9 cellular contexts compared by ENCODE assay signal in the genomic region with DNA sequence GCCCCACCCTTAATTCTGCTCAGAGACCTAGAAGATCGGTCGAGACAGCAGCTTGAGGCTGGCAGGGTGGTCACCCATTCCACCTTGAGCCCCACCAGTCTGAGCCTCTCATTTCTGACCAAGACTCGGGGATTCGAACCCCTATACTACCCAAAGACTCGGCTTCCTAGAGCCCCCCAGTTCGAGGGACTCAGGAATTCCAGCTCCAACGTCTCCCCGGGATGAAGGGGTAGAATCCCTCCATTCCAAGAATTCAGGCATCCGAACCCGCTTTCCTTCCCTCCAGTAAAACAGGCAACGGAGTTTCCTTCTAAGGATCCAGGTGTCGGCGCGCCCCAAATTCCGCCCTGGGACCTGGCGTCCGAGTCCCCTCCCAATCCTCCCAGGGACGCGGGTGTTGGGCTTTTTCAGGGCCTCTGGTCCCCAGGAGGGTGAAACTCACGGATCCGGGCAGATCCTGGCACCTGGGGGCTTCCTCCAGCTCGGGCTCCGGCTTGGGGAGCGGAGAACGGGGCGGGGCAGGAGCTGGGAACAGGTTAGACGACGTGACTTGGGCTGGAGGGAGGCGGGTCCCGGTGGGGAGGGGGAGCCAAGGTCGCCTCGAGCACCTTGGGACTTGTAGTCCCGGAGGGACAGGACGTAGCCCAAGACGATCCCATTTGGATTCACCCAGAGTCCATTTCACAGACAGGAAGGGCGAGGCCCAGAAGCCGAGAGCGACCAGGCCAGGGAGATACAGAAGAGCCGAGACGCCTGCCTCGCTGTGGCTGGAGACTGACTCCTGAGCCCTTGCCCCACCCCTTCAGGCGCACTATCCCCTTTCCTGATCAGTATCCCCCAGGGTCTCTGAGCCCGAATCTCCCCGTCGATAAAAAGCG. TPM values are rescaled to one million over a fixed set of nuclear protein-coding genes. Genes with fewer than 3 reads are reported as not detected.
DNase-seq lines count a peak whose midpoint lies in the region; ATAC-seq, FAIRE-seq and TF ChIP-seq lines count a peak whose summit lies in the region.
"Had no signal": no experiment of that assay in that cellular context is flagged by ENCODE, and none has a peak within 500 bp of the region (broad histone marks: within the 10 kb centered on the region; RNA-seq: fewer than 3 reads in every experiment).

A gene with protein sequence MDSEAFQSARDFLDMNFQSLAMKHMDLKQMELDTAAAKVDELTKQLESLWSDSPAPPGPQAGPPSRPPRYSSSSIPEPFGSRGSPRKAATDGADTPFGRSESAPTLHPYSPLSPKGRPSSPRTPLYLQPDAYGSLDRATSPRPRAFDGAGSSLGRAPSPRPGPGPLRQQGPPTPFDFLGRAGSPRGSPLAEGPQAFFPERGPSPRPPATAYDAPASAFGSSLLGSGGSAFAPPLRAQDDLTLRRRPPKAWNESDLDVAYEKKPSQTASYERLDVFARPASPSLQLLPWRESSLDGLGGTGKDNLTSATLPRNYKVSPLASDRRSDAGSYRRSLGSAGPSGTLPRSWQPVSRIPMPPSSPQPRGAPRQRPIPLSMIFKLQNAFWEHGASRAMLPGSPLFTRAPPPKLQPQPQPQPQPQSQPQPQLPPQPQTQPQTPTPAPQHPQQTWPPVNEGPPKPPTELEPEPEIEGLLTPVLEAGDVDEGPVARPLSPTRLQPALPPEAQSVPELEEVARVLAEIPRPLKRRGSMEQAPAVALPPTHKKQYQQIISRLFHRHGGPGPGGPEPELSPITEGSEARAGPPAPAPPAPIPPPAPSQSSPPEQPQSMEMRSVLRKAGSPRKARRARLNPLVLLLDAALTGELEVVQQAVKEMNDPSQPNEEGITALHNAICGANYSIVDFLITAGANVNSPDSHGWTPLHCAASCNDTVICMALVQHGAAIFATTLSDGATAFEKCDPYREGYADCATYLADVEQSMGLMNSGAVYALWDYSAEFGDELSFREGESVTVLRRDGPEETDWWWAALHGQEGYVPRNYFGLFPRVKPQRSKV (minus strand): TSS at position 513 of the 878 bp plus-strand sequence. CDS start 6,751 bp downstream, outside the sequence.

- peak; percentile 19 to 27 for ATAC-seq in gastrocnemius medialis

- TF ChIP-seq CTCF in gastrocnemius medialis (IDR thresholded peaks at IDR 0.05 in 4 of 5, conservative IDR thresholded peaks at IDR 0.05 in 1 of 5) = no peak

- H3K4me1 ChIP-seq in HUES64 (ENCODE audit: insufficient read depth, low read length) = peaks cover 15% of the 10 kb centered on the region
- H3K4me1 ChIP-seq in SJCRH30 = 0 out of 2 replicates have a peak, but pooled peaks cover 3% of the 10 kb centered on the region
- no peaks in the 10 kb centered on the region for H3K4me1 ChIP-seq in iPS DF 6.9 (ENCODE audit: control insufficient read depth, insufficient read depth, low read length)
- peaks cover 22 to 23% of the 10 kb centered on the region in 2 donors for H3K4me1 ChIP-seq in gastrocnemius medialis

- peak within 1 kb of the TSS; percentile 97 for H3K27ac ChIP-seq in HUES64 (ENCODE audit: low read depth, low read length)
- H3K27ac ChIP-seq in SJCRH30 = peak within 1 kb of the TSS; percentile 96
- no peak within 1 kb of the TSS for H3K27ac ChIP-seq in iPS DF 6.9 (ENCODE audit: low read length)
- peak within 1 kb of the TSS; percentile 88 to 96 (median 92) for H3K27ac ChIP-seq in gastrocnemius medialis

- TF ChIP-seq POLR2A in GM12892 (IDR thresholded peaks at IDR 0.05; ENCODE audit: low read depth, low read length) (no peak), gastrocnemius medialis (IDR thresholded peaks at IDR 0.05) (peak in 1 of 2 donors; percentile 37)

- in situ Hi-C loops in gastrocnemius medialis (cut with MboI; ENCODE audit: low sequenced_read_pairs in 4 of 4) = no loop called here

- intact Hi-C loops in gastrocnemius medialis (cut with DNase I; ENCODE audit: low total_unique reads) = loop anchor here (2.0 to 5.0 kb wide), 2 partner anchors 34 to 77 kb away; a partner anchor contains a TSS

- peaks cover 15% of the 10 kb centered on the region for H3K36me3 ChIP-seq in HUES64 (ENCODE audit: insufficient read depth, low read length)
- 0 out of 2 replicates have a peak, but pooled peaks cover 3% of the 10 kb centered on the region for H3K36me3 ChIP-seq in SJCRH30
- peaks cover 6% of the 10 kb centered on the region for H3K36me3 ChIP-seq in iPS DF 6.9 (ENCODE audit: control insufficient read depth, insufficient read depth, low read length)
- no peaks in the 10 kb centered on the region for H3K36me3 ChIP-seq in gastrocnemius medialis

- DNase-seq in GM12892 (ENCODE audit: insufficient read length) = peak; percentile 59
- DNase-seq in SJCRH30 = peak in 1 of 2 experiments; percentile 26
- peak; percentile 86 for DNase-seq in astrocyte of the hippocampus (ENCODE audit: low read depth, low spot score)
- no peak for DNase-seq in iPS DF 6.9 (ENCODE audit: low read depth, low spot score)
- peak; percentile 63 to 72 for DNase-seq in gastrocnemius medialis
- DNase-seq in CD1c-positive myeloid dendritic cell (ENCODE audit: extremely low spot score) = no peak
- no peak for DNase-seq in SKM-1 (lab: John Stamatoyannopoulos, UW; ENCODE audit: unreplicated experiment)

- H3K9ac ChIP-seq in HUES64 (ENCODE audit: low read depth, low read length) = peak within 1 kb of the TSS; percentile 99

- 1% methylated on average over 46 of the region's 46 CpGs for WGBS in HUES64
- no CpG with 5 or more reads among the region's 46 CpGs for WGBS in iPS DF 6.9 (ENCODE audit: insufficient coverage, insufficient read length)

- H3K9me3 ChIP-seq in HUES64 (ENCODE audit: insufficient read depth, low read depth, low read length) (no peaks in the 10 kb centered on the region), SJCRH30 (replicated peaks) (no peaks in the 10 kb centered on the region), iPS DF 6.9 (ENCODE audit: control insufficient read depth, insufficient read depth, low read length) (no peaks in the 10 kb centered on the region), gastrocnemius medialis (no peaks in the 10 kb centered on the region)

- H3K27me3 ChIP-seq in HUES64 (ENCODE audit: insufficient read depth, low read length) (peaks cover 8% of the 10 kb centered on the region; the same call in 1 of the 2 replicates), SJCRH30 (no peaks in the 10 kb centered on the region), iPS DF 6.9 (ENCODE audit: control insufficient read depth, insufficient read depth, low read length) (no peaks in the 10 kb centered on the region), gastrocnemius medialis (peaks cover 5 to 10% (median 9%) of the 10 kb centered on the region in 3 donors)

- H3K4me3 ChIP-seq in HUES64 (ENCODE audit: low read length) (peak within 1 kb of the TSS; percentile 87), SJCRH30 (peak within 1 kb of the TSS; percentile 75), iPS DF 6.9 (ENCODE audit: low read length) (peak within 1 kb of the TSS; percentile 93; the same call in 1 of the 2 replicates), gastrocnemius medialis (peak within 1 kb of the TSS; percentile 58 to 94 (median 80))

- peak; percentile 81 for FAIRE-seq in GM12892 (lab: Jason Lieb, UNC)
- FAIRE-seq: islet of Langerhans had no signal

RNA-seq across cellular contexts. Expression of the gene that starts here (rescaled TPM):
- polyA plus RNA-seq in GM12892 (2012; ENCODE audit: missing spikeins) = 4.6 TPM
- 15.4 TPM for polyA plus RNA-seq in HUES64 (2013, experiment 1 of 2)
- 19.3 TPM for polyA plus RNA-seq in HUES64 (2013, experiment 2 of 2)
- total RNA-seq in SJCRH30 (2014; rRNA removed; shearing (Covaris generic)) = 2.4 and 3.2 TPM in 2 replicates
- total RNA-seq in gastrocnemius medialis = 1 to 10 TPM; 1.1 to 6.9 (median 1.5) TPM

Comparison
In these comparisons a context has a peak if more than half of its experiments do, and no peak if none do; other contexts are left out.
1. DNase-seq: peak in GM12892 (single experiment), astrocyte of the hippocampus (single experiment) and gastrocnemius medialis (2 of 2); none in iPS DF 6.9 (single experiment), CD1c-positive myeloid dendritic cell (single experiment) and SKM-1 (single experiment).
2. Peak in every context shown above with its lines, with median percentiles within 50 percentile points of each other: H3K4me3 ChIP-seq.